ENCODE assay signal across 17 cellular contexts in the genomic region with DNA sequence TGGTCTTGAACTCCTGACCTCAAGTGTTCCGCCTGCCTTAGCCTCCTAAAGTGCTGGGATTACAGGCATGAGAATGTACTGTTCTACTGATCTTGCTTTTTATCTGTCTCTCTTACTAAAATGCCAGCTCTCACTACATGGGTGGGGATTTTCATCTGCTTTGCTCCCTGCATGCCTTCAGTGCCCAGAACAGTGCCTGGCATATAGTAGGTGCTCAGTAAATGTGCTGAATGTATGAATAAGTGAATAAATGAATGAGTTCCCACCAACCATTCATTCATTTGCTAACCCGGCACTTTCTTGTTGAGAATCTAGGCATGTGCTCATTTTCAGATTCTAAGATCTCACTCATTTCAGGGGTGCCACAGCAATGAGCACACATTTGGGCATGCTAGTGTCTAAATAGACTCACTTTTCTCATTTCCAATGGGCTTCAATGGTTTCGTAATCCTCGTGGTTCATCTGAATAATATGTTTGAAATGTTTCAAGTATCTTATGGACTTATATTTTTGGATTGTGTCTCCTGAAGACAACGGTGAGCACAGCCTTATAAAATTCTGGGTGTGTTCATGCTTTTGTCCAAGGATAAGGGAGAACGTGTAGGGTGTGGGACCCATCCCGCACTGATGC. TPM values are rescaled to one million over a fixed set of nuclear protein-coding genes. Genes with fewer than 3 reads are reported as not detected.
A peak's percentile ranks its signal among the peaks of the same experiment; 100 is the strongest.
DNase-seq lines count a peak whose midpoint lies in the region; ATAC-seq and TF ChIP-seq lines count a peak whose summit lies in the region.
"Had no signal": no experiment of that assay in that cellular context is flagged by ENCODE, and none has a peak within 500 bp of the region (broad histone marks: within the 10 kb centered on the region; RNA-seq: fewer than 3 reads in every experiment).

No MANE protein-coding gene starts in this region.

- H3K4me3 ChIP-seq in Panc1 (ENCODE audit: low read depth in 2 of 2, low read length in 2 of 2) (no peak overlapping the region), fibroblast of mammary gland (ENCODE audit: control insufficient read depth, low read depth, low read length) (no peak overlapping the region), prostate gland (no peak overlapping the region)
- H3K4me3 ChIP-seq: lung, neural progenitor cell, SK-N-MC, uterus had no signal

- H3K27me3 Mint-ChIP-seq in Calu3 (ENCODE audit: unreplicated experiment) = no peaks in the 10 kb centered on the region

- H3K27ac ChIP-seq in Panc1 (ENCODE audit: low read length) = peak overlapping the region; percentile 14; the same call in 1 of the 2 replicates
- H3K27ac ChIP-seq in prostate gland = peak overlapping the region; percentile 21 to 24
- H3K27ac ChIP-seq: neural progenitor cell, SK-N-MC, uterus had no signal

- BruUV-seq in Calu3 (replicated peaks; lab: Mats Ljungman, UMichigan) (no TSS peak), Panc1 (replicated peaks; lab: Mats Ljungman, UMichigan) (no TSS peak)

- H3K9me3 ChIP-seq in Panc1 (ENCODE audit: control insufficient read depth, insufficient read depth, low read depth, low read length) = no peaks in the 10 kb centered on the region
- no peaks in the 10 kb centered on the region for H3K9me3 ChIP-seq in prostate gland
- H3K9me3 ChIP-seq: uterus had no signal

- H3K36me3 Mint-ChIP-seq in Calu3 (ENCODE audit: insufficient read depth, unreplicated experiment) = peaks cover 98% of the 10 kb centered on the region
- H3K36me3 Mint-ChIP-seq: neural progenitor cell had no signal

- H3K36me3 ChIP-seq in Panc1 (ENCODE audit: control insufficient read depth, insufficient read depth, low read length) (0 out of 2 replicates have a peak, but pooled peaks cover 3% of the 10 kb centered on the region), prostate gland (no peaks in the 10 kb centered on the region)
- H3K36me3 ChIP-seq: neural progenitor cell, uterus had no signal

- CTCF ChIA-PET in Calu3 (lab: Charles Lee) = no interaction called here
- CTCF ChIA-PET in Panc1 (lab: Charles Lee) = no interaction called here

- intact Hi-C loops in Calu3 (cut with micrococcal nuclease; ENCODE audit: unreplicated experiment) (no loop called here), Panc1 (cut with micrococcal nuclease; ENCODE audit: unreplicated experiment) (no loop called here), prostate gland (cut with DNase I) (no loop called here)

- in situ Hi-C loops in Panc1 (cut with HindIII; ENCODE audit: low pct_unique_long_range_greater_than_20kb, low sequenced_read_pairs) = no loop called here

- H3K4me3 Mint-ChIP-seq in Calu3 (ENCODE audit: low read depth, unreplicated experiment) = peak overlapping the region; percentile 17
- H3K4me3 Mint-ChIP-seq: CD14-positive monocyte, neural progenitor cell had no signal

- peak overlapping the region; percentile 69 for H3K27ac Mint-ChIP-seq in Calu3 (ENCODE audit: unreplicated experiment)
- H3K27ac Mint-ChIP-seq: neural progenitor cell had no signal

- TF ChIP-seq POLR2A in prostate gland (IDR thresholded peaks at IDR 0.05) = no peak

- peaks cover 50% of the 10 kb centered on the region for H3K4me1 ChIP-seq in Panc1 (ENCODE audit: control insufficient read depth, insufficient read depth, low read length)
- H3K4me1 ChIP-seq in prostate gland (replicated peaks) = no peaks in the 10 kb centered on the region
- H3K4me1 ChIP-seq: uterus had no signal

- peaks cover 2% of the 10 kb centered on the region for H3K9me3 Mint-ChIP-seq in Calu3 (ENCODE audit: low read depth, unreplicated experiment)

- ATAC-seq in Panc1 = no peak
- ATAC-seq in HG02973 (IDR thresholded peaks at IDR 0.05; ENCODE audit: unreplicated experiment) = no peak

- H3K27me3 ChIP-seq in Panc1 (ENCODE audit: control insufficient read depth, insufficient read depth, low read length) (no peaks in the 10 kb centered on the region), prostate gland (replicated peaks; ENCODE audit: insufficient read depth) (no peaks in the 10 kb centered on the region)
- H3K27me3 ChIP-seq: neural progenitor cell, uterus had no signal

- POLR2A ChIA-PET in Panc1 (lab: Charles Lee) = no interaction called here

- peaks cover 47% of the 10 kb centered on the region for H3K4me1 Mint-ChIP-seq in Calu3 (ENCODE audit: low read depth, unreplicated experiment)

- 66% methylated on average over 7 of the region's 7 CpGs for WGBS in prostate gland

- TF ChIP-seq CTCF in Calu3 (IDR thresholded peaks at IDR 0.05; ENCODE audit: unreplicated experiment) = no peak
- no peak for TF ChIP-seq CTCF in Panc1 (IDR thresholded peaks at IDR 0.05)
- no peak for TF ChIP-seq CTCF in fibroblast of mammary gland (conservative IDR thresholded peaks at IDR 0.05; ENCODE audit: control insufficient read depth, insufficient read depth, low read depth, low read length)
- no peak for TF ChIP-seq CTCF in prostate gland (IDR thresholded peaks at IDR 0.05)

- no peak for DNase-seq in Calu3
- DNase-seq in Panc1 (ENCODE audit: low read depth, low spot score) = no peak
- peak; percentile 55 for DNase-seq in fibroblast of mammary gland (ENCODE audit: low read depth)
- DNase-seq in prostate gland (ENCODE audit: low spot score) = no peak
- DNase-seq in NCI-H774 (lab: John Stamatoyannopoulos, UW) = no peak
- no peak for DNase-seq in hepatic stellate cell (ENCODE audit: low spot score)
- DNase-seq: activated effector memory CD4-positive, alpha-beta T cell treated with Interleukin-2 at 50 U/mL for 16 hours; Karpas-422; NCI-H146; small intestine; stimulated activated naive CD4-positive, alpha-beta T cell treated with Interleukin-2 at 50 U/mL for 16 hours; uterus had no signal

RNA-seq across cellular contexts. Expression of gene DHRS3, which starts 7.6 kb away (rescaled TPM):
- 173 and 239 TPM in 2 replicates for total RNA-seq in Calu3 (2022)
- 113 TPM for total RNA-seq in Panc1 (2021; ENCODE audit: unreplicated experiment)
- 143 TPM for polyA plus RNA-seq in Panc1 (2012; ENCODE audit: insufficient read length)
- total RNA-seq in prostate gland = 100 to 1,000 TPM; 171 to 178 TPM

RNA-seq across cellular contexts. Expression of gene AADACL4, which starts 33.5 kb away (rescaled TPM):
- total RNA-seq in Calu3 (2022) = not detected in 2 replicates
- not detected for total RNA-seq in Panc1 (2021; ENCODE audit: unreplicated experiment)
- polyA plus RNA-seq in Panc1 (2012; ENCODE audit: insufficient read length) = not detected
- not detected for total RNA-seq in prostate gland
- total RNA-seq: lung had no signal
- polyA plus RNA-seq: CD14-positive monocyte, lung, small intestine had no signal
